8 cellular contexts compared by ENCODE assay signal in genomic region chr2:25822190-25823117, GRCh38. TPM values are rescaled to one million over a fixed set of nuclear protein-coding genes. Genes with fewer than 3 reads are reported as not detected.
DNase-seq lines count a peak whose midpoint lies in the region; ATAC-seq, FAIRE-seq and TF ChIP-seq lines count a peak whose summit lies in the region.

No MANE protein-coding gene starts in this region.

- no peaks in the 10 kb centered on the region for H3K27me3 ChIP-seq in dorsolateral prefrontal cortex

- intact Hi-C loops in dorsolateral prefrontal cortex (cut with DNase I) (no loop called here), mucosa of descending colon (cut with DNase I, micrococcal nuclease) (no loop called here), OCI-LY7 (cut with micrococcal nuclease; ENCODE audit: unreplicated experiment) (no loop called here)

- TF ChIP-seq CTCF in dorsolateral prefrontal cortex (IDR thresholded peaks at IDR 0.05 in 54 of 56, conservative IDR thresholded peaks at IDR 0.05 in 2 of 56; ENCODE audit: low read depth in 1 of 56, partially characterized antibody in 56 of 56) (peak in 18 of 56 donors; percentile 5 to 23 (median 15)), mucosa of descending colon (IDR thresholded peaks at IDR 0.05) (no peak), OCI-LY7 (conservative IDR thresholded peaks at IDR 0.05; ENCODE audit: low read length) (no peak)

- no peak for TF ChIP-seq POLR2A in GM12891 (IDR thresholded peaks at IDR 0.05; ENCODE audit: low read depth, low read length)

- H3K9me2 ChIP-seq in OCI-LY7 (ENCODE audit: insufficient read depth, low read length) = no peaks in the 10 kb centered on the region

- CTCF ChIA-PET in HEK293T (lab: Yijun Ruan, JAX) (no interaction called here), OCI-LY7 (lab: Charles Lee; ENCODE audit: unreplicated experiment) (no interaction called here)

- no TSS peak for BruUV-seq in OCI-LY7 (replicated peaks; lab: Mats Ljungman, UMichigan)

- H3K4me3 ChIP-seq in dorsolateral prefrontal cortex (peak overlapping the region; percentile 11 to 68 (median 48)), mucosa of descending colon (no peak overlapping the region), OCI-LY7 (ENCODE audit: low read depth, low read length, poor library complexity, severe bottlenecking) (no peak overlapping the region)

- H3K36me3 ChIP-seq in mucosa of descending colon (ENCODE audit: low read depth) (no peaks in the 10 kb centered on the region), OCI-LY7 (ENCODE audit: insufficient read depth, low read length) (peaks cover 9% of the 10 kb centered on the region)

- H2AFZ ChIP-seq in OCI-LY7 (ENCODE audit: low read length) = no peak overlapping the region

- no peaks in the 10 kb centered on the region for H4K20me1 ChIP-seq in OCI-LY7 (ENCODE audit: insufficient read depth, low read length)

- no peaks in the 10 kb centered on the region for H3K79me2 ChIP-seq in OCI-LY7 (ENCODE audit: insufficient read depth, low read depth, low read length)

- H3K27ac ChIP-seq in dorsolateral prefrontal cortex (peak overlapping the region in 38 of 59 donors; percentile 4 to 72 (median 52)), OCI-LY7 (ENCODE audit: low read depth, low read length, poor library complexity, severe bottlenecking) (no peak overlapping the region)

- DNase-seq in GM12891 (ENCODE audit: insufficient read length, low spot score) = no peak
- DNase-seq in activated CD4-positive, alpha-beta T cell treated with anti-CD3 and anti-CD28 coated beads, Interleukin-2, amount 50 U/mL, for 48 hours = peak; percentile 60 to 71
- peak; percentile 42 to 79 (median 54) for DNase-seq in dorsolateral prefrontal cortex
- peak; percentile 30 to 62 (median 51) for DNase-seq in mucosa of descending colon
- DNase-seq in stimulated activated CD8-positive, alpha-beta memory T cell treated with anti-CD3 and anti-CD28 coated beads, Interleukin-7, amount 100 ng/mL, for 48 hours (ENCODE audit: extremely low read depth in 1 of 2, low read depth in 1 of 2) = peak; percentile 50 to 53
- DNase-seq in epidermal melanocyte (ENCODE audit: insufficient read length, low spot score) = no peak
- DNase-seq in HEK293T (ENCODE audit: extremely low spot score) = no peak
- no peak for DNase-seq in OCI-LY7 (ENCODE audit: low spot score)

- peak; percentile 90 for FAIRE-seq in GM12891 (lab: Jason Lieb, UNC)

- POLR2A ChIA-PET in HEK293T (lab: Yijun Ruan, JAX) (no interaction called here), OCI-LY7 (lab: Charles Lee) (no interaction called here)

- H3K4me1 ChIP-seq in mucosa of descending colon (ENCODE audit: low read depth) = no peaks in the 10 kb centered on the region
- H3K4me1 ChIP-seq in OCI-LY7 (ENCODE audit: insufficient read depth, low read length, poor library complexity, severe bottlenecking) = no peaks in the 10 kb centered on the region

- no peaks in the 10 kb centered on the region for H3K9me3 ChIP-seq in mucosa of descending colon
- no peaks in the 10 kb centered on the region for H3K9me3 ChIP-seq in OCI-LY7 (ENCODE audit: low read length)

- H3K4me2 ChIP-seq in OCI-LY7 (ENCODE audit: low read length) = no peak overlapping the region

- peak; percentile 43 for ATAC-seq in mucosa of descending colon

TF ChIP-seq in GM12891, 5 proteins besides CTCF, POLR2A, EP300 and RAD21:
- no peak for TF ChIP-seq POU2F2 (IDR thresholded peaks at IDR 0.05; ENCODE audit: low read depth, low read length)
- no peak for TF ChIP-seq SPI1 (IDR thresholded peaks at IDR 0.05; ENCODE audit: low read depth, low read length)
- TF ChIP-seq PAX5 (IDR thresholded peaks at IDR 0.05; ENCODE audit: insufficient read depth, low read length, severe bottlenecking) = no peak
- TF ChIP-seq POLR2AphosphoS5 (IDR thresholded peaks at IDR 0.05; ENCODE audit: low read depth, low read length) = no peak
- no peak for TF ChIP-seq TAF1 (IDR thresholded peaks at IDR 0.05; ENCODE audit: low read depth, low read length)

TF ChIP-seq in HEK293T, 16 proteins besides CTCF, POLR2A, EP300 and RAD21:
- no peak for TF ChIP-seq HDGF (IDR thresholded peaks at IDR 0.05; ENCODE audit: borderline replicate concordance)

RNA-seq across cellular contexts. Expression of gene ASXL2, which starts 55.8 kb away (rescaled TPM):
- polyA plus RNA-seq in GM12891 (2012; ENCODE audit: low read depth, missing spikeins) = 3.1 TPM
- total RNA-seq in dorsolateral prefrontal cortex = 10 to 100 TPM; 24.4 to 56.0 (median 34.7) TPM
- total RNA-seq in mucosa of descending colon = 10 to 100 TPM; 29.9 to 39.2 (median 33.4) TPM
- 11.4 and 12.4 TPM in 2 replicates for total RNA-seq in OCI-LY7 (2014; rRNA removed; shearing (Covaris generic))
- 31.8 and 33.1 TPM in 2 replicates for total RNA-seq in OCI-LY7 (2022)

Comparison
In these comparisons a context has a peak if more than half of its experiments do, and no peak if none do; other contexts are left out.
1. DNase-seq: peak in activated CD4-positive, alpha-beta T cell treated with anti-CD3 and anti-CD28 coated beads, Interleukin-2, amount 50 U/mL, for 48 hours (2 of 2), dorsolateral prefrontal cortex (10 of 10), mucosa of descending colon (3 of 3) and stimulated activated CD8-positive, alpha-beta memory T cell treated with anti-CD3 and anti-CD28 coated beads, Interleukin-7, amount 100 ng/mL, for 48 hours (2 of 2); none in GM12891 (single experiment), epidermal melanocyte (single experiment), HEK293T (single experiment) and OCI-LY7 (single experiment).
2. H3K4me3 ChIP-seq: peak in dorsolateral prefrontal cortex (59 of 59); none in mucosa of descending colon (single experiment) and OCI-LY7 (single experiment).